In genomic region chr15:79035111-79035601, GRCh38 we compare ENCODE assay signal across 12 cellular contexts. TPM values are rescaled to one million over a fixed set of nuclear protein-coding genes. Genes with fewer than 3 reads are reported as not detected.
DNase-seq lines count a peak whose midpoint lies in the region; ATAC-seq and TF ChIP-seq lines count a peak whose summit lies in the region.
"Had no signal": no experiment of that assay in that cellular context is flagged by ENCODE, and none has a peak within 500 bp of the region (broad histone marks: within the 10 kb centered on the region; RNA-seq: fewer than 3 reads in every experiment).

No MANE protein-coding gene starts in this region.

- peak; percentile 30 for DNase-seq in DMS 273 (lab: John Stamatoyannopoulos, UW; ENCODE audit: unreplicated experiment)
- DNase-seq in DMS 273 treated with DMSO at 0.1 percent for 48 hours (lab: John Stamatoyannopoulos, UW), result no peak
- peak; percentile 41 for DNase-seq in epithelial cell of esophagus (ENCODE audit: low read depth)
- no peak for DNase-seq in testis
- DNase-seq in stimulated activated CD4-positive, alpha-beta T cell treated with anti-CD3 and anti-CD28 coated beads, Interleukin-4, amount 100 ng/mL, for 1 hour, result no peak
- no peak for DNase-seq in NCI-H446 (lab: John Stamatoyannopoulos, UW)
- DNase-seq in T-helper 2 cell treated with Interferon-gamma antibody and Interleukin-4, amounts not matched to agents 5 μg/mL and 100 μg/mL, for 36 hours (ENCODE audit: low spot score), result no peak
- DNase-seq: activated naive CD8-positive, alpha-beta T cell treated with anti-CD3 and anti-CD28 coated beads, Interleukin-2, amount 10 ng/mL, durations not matched to agents 7 days and 5 days; NCI-H526 had no signal

- ATAC-seq in HG03521 (IDR thresholded peaks at IDR 0.05; ENCODE audit: unreplicated experiment), result peak; percentile 79

- TF ChIP-seq POLR2A in testis (IDR thresholded peaks at IDR 0.05), result no peak

- peaks cover 22% of the 10 kb centered on the region for H3K27me3 Mint-ChIP-seq in T-helper 2 cell treated with Interferon-gamma antibody and Interleukin-4, amounts not matched to agents 5 μg/mL and 100 μg/mL, for 36 hours (ENCODE audit: low read depth)

- H3K9me3 Mint-ChIP-seq in T-helper 2 cell treated with Interferon-gamma antibody and Interleukin-4, amounts not matched to agents 5 μg/mL and 100 μg/mL, for 36 hours, result no peaks in the 10 kb centered on the region
- H3K9me3 Mint-ChIP-seq: activated naive CD8-positive, alpha-beta T cell treated with anti-CD3 and anti-CD28 coated beads, Interleukin-2, amount 10 ng/mL, durations not matched to agents 7 days and 5 days had no signal

- no peaks in the 10 kb centered on the region for H3K9me3 ChIP-seq in testis

- H3K36me3 ChIP-seq in testis (ENCODE audit: low read depth, missing control alignments), result no peaks in the 10 kb centered on the region

- no peak overlapping the region for H3K27ac Mint-ChIP-seq in T-helper 2 cell treated with Interferon-gamma antibody and Interleukin-4, amounts not matched to agents 5 μg/mL and 100 μg/mL, for 36 hours
- H3K27ac Mint-ChIP-seq: activated naive CD8-positive, alpha-beta T cell treated with anti-CD3 and anti-CD28 coated beads, Interleukin-2, amount 10 ng/mL, durations not matched to agents 7 days and 5 days had no signal

- intact Hi-C loops in testis (cut with DNase I; ENCODE audit: low total_unique reads), result no loop called here

- 69 to 78% methylated on average over 7 to 11 of the region's 11 CpGs for WGBS in testis, 2 donors

- no peaks in the 10 kb centered on the region for H3K36me3 Mint-ChIP-seq in T-helper 2 cell treated with Interferon-gamma antibody and Interleukin-4, amounts not matched to agents 5 μg/mL and 100 μg/mL, for 36 hours (ENCODE audit: low read depth)
- H3K36me3 Mint-ChIP-seq: activated naive CD8-positive, alpha-beta T cell treated with anti-CD3 and anti-CD28 coated beads, Interleukin-2, amount 10 ng/mL, durations not matched to agents 7 days and 5 days had no signal

- TF ChIP-seq CTCF in epithelial cell of esophagus (IDR thresholded peaks at IDR 0.05; ENCODE audit: insufficient read depth, low read depth, low read length, missing control alignments) (no peak), testis (IDR thresholded peaks at IDR 0.05) (peak in 2 of 3 experiments; percentile 1 to 20)

- no peaks in the 10 kb centered on the region for H3K4me1 Mint-ChIP-seq in T-helper 2 cell treated with Interferon-gamma antibody and Interleukin-4, amounts not matched to agents 5 μg/mL and 100 μg/mL, for 36 hours (ENCODE audit: low read depth)
- H3K4me1 Mint-ChIP-seq: activated naive CD8-positive, alpha-beta T cell treated with anti-CD3 and anti-CD28 coated beads, Interleukin-2, amount 10 ng/mL, durations not matched to agents 7 days and 5 days had no signal

- H3K4me3 Mint-ChIP-seq in T-helper 2 cell treated with Interferon-gamma antibody and Interleukin-4, amounts not matched to agents 5 μg/mL and 100 μg/mL, for 36 hours, result no peak overlapping the region
- H3K4me3 Mint-ChIP-seq: activated naive CD8-positive, alpha-beta T cell treated with anti-CD3 and anti-CD28 coated beads, Interleukin-2, amount 10 ng/mL, durations not matched to agents 7 days and 5 days had no signal

- H3K4me3 ChIP-seq in epithelial cell of esophagus (ENCODE audit: low read length), result no peak overlapping the region
- H3K4me3 ChIP-seq in testis, result no peak overlapping the region

- H3K4me1 ChIP-seq in testis, result no peaks in the 10 kb centered on the region

- H3K27me3 ChIP-seq in testis, result no peaks in the 10 kb centered on the region

- no peak overlapping the region for H3K27ac ChIP-seq in testis
- H3K27ac ChIP-seq: 22Rv1 had no signal

RNA-seq across cellular contexts. Expression of gene RASGRF1, which starts 55.4 kb away (rescaled TPM):
- 1 to 10 TPM; 2.6 to 3.1 TPM for total RNA-seq in testis
- 3.3 TPM for polyA plus RNA-seq in testis (ENCODE audit: insufficient read depth, low read depth, low replicate concordance)
- total RNA-seq: activated naive CD8-positive, alpha-beta T cell treated with anti-CD3 and anti-CD28 coated beads, Interleukin-2, amount 10 ng/mL, durations not matched to agents 7 days and 5 days; mononuclear cell had no signal

Comparison
In these comparisons a context has a peak if more than half of its experiments do, and no peak if none do; other contexts are left out.
1. DNase-seq: peak in DMS 273 (single experiment) and epithelial cell of esophagus (single experiment); none in DMS 273 treated with DMSO at 0.1 percent for 48 hours (single experiment), testis (single experiment), stimulated activated CD4-positive, alpha-beta T cell treated with anti-CD3 and anti-CD28 coated beads, Interleukin-4, amount 100 ng/mL, for 1 hour (single experiment), NCI-H446 (0 of 2) and T-helper 2 cell treated with Interferon-gamma antibody and Interleukin-4, amounts not matched to agents 5 μg/mL and 100 μg/mL, for 36 hours (single experiment).